ENCODE assay signal across 8 cellular contexts in the genomic region with DNA sequence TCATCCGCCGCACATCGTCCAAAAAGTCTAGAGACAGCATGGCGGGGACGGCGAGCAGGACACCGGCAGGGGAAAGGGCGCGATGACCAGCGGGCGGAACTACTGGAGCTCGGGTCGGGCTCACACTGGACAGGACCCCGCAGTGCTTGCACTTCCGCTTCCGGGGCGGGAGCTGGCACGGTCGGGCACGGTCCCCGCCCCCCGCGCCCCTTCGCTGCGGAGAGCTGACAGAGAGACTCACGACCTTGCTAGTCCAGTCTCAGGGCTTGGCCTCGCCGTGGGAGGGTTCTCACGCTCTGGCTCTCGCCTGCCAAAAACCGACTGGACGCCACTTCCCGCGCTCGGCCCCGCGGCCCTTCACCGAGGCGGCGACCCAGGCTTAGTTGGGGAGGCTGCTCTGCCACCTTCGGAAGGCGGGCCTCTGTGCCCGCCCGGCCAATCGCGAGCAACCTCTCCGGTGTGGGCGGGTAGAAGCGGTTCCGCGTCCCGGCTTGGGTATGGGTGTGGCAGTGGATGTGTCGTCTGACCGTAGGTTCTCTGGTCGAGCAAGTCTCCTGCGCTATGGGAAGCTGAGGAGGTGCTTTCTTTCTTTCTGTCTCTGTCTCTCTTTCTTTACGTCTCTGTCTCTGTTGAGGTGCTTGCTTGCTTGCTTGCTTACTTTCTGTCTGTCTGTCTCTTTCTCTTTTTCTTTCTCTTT. TPM values are rescaled to one million over a fixed set of nuclear protein-coding genes. Genes with fewer than 3 reads are reported as not detected.
DNase-seq lines count a peak whose midpoint lies in the region; ATAC-seq and TF ChIP-seq lines count a peak whose summit lies in the region.

A gene (minus strand): TSS at position 104 of the 697 bp plus-strand sequence. CDS start 64 bp downstream, at position 40.

- H3K27me3 ChIP-seq in liver (ENCODE audit: control insufficient read depth in 4 of 4, insufficient read depth in 4 of 4, low read length in 3 of 4): no peaks in the 10 kb centered on the region

- H3K4me3 ChIP-seq in liver (ENCODE audit: low read depth in 1 of 3, low read length in 3 of 3): peak within 1 kb of the TSS; percentile 81 to 98 (median 95)

- peak within 1 kb of the TSS; percentile 76 to 86 for H3K9ac ChIP-seq in liver (ENCODE audit: low read depth in 1 of 2, low read length in 2 of 2)

- H3K27ac ChIP-seq in C4-2B (peak within 1 kb of the TSS; percentile 82), liver (ENCODE audit: low read depth in 1 of 2, low read length in 2 of 2) (peak within 1 kb of the TSS; percentile 89 to 97)

- peaks cover 0 to 1% (median 0%) of the 10 kb centered on the region in 4 donors for H3K36me3 ChIP-seq in liver (ENCODE audit: control insufficient read depth in 4 of 4, insufficient read depth in 3 of 4, low read depth in 1 of 4, low read length in 3 of 4)

- peak in 1 of 2 donors; percentile 26 for TF ChIP-seq RAD21 in liver (IDR thresholded peaks at IDR 0.05)

- under 1% methylated on average over 57 of the region's 57 CpGs for whole genome bisulfite sequencing in liver

- peak; percentile 95 for ATAC-seq in GM19395 (IDR thresholded peaks at IDR 0.05; ENCODE audit: unreplicated experiment)
- ATAC-seq in HG03565 (IDR thresholded peaks at IDR 0.05; ENCODE audit: unreplicated experiment): peak; percentile 85

- no peaks in the 10 kb centered on the region for H3K9me3 ChIP-seq in liver (ENCODE audit: control insufficient read depth in 4 of 4, low read length in 3 of 4)

- peaks cover 0 to 20% (median 15%) of the 10 kb centered on the region in 4 donors for H3K4me1 ChIP-seq in liver (ENCODE audit: control insufficient read depth in 4 of 4, insufficient read depth in 4 of 4, low read length in 3 of 4)

- peak; percentile 94 for DNase-seq in NCI-H774 (lab: John Stamatoyannopoulos, UW)
- DNase-seq in activated CD4-positive, alpha-beta T cell treated with anti-CD3 and anti-CD28 coated beads, Interleukin-2, amount 50 U/mL, for 48 hours: peak; percentile 91 to 94
- peak; percentile 90 to 96 for DNase-seq in dermis microvascular lymphatic vessel endothelial cell (ENCODE audit: low read depth in 2 of 2)
- peak; percentile 93 for DNase-seq in stimulated activated CD4-positive, alpha-beta T cell treated with anti-CD3 and anti-CD28 coated beads, Interleukin-4, amount 100 ng/mL, for 24 hours

- TF ChIP-seq CTCF in C4-2B (conservative IDR thresholded peaks at IDR 0.05) (no peak), liver (IDR thresholded peaks at IDR 0.05; ENCODE audit: low read depth, low read length, missing input control) (no peak)

TF ChIP-seq in liver, 16 proteins besides CTCF, POLR2A, EP300 and RAD21:
- TF ChIP-seq, protein P1, sequence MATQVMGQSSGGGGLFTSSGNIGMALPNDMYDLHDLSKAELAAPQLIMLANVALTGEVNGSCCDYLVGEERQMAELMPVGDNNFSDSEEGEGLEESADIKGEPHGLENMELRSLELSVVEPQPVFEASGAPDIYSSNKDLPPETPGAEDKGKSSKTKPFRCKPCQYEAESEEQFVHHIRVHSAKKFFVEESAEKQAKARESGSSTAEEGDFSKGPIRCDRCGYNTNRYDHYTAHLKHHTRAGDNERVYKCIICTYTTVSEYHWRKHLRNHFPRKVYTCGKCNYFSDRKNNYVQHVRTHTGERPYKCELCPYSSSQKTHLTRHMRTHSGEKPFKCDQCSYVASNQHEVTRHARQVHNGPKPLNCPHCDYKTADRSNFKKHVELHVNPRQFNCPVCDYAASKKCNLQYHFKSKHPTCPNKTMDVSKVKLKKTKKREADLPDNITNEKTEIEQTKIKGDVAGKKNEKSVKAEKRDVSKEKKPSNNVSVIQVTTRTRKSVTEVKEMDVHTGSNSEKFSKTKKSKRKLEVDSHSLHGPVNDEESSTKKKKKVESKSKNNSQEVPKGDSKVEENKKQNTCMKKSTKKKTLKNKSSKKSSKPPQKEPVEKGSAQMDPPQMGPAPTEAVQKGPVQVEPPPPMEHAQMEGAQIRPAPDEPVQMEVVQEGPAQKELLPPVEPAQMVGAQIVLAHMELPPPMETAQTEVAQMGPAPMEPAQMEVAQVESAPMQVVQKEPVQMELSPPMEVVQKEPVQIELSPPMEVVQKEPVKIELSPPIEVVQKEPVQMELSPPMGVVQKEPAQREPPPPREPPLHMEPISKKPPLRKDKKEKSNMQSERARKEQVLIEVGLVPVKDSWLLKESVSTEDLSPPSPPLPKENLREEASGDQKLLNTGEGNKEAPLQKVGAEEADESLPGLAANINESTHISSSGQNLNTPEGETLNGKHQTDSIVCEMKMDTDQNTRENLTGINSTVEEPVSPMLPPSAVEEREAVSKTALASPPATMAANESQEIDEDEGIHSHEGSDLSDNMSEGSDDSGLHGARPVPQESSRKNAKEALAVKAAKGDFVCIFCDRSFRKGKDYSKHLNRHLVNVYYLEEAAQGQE (IDR thresholded peaks at IDR 0.05): peak; percentile 86
- TF ChIP-seq HNF4A (conservative IDR thresholded peaks at IDR 0.05): no peak
- peak; percentile 60 for TF ChIP-seq SP1 (IDR thresholded peaks at IDR 0.05)
- peak; percentile 71 for TF ChIP-seq YY1 (IDR thresholded peaks at IDR 0.05)
- TF ChIP-seq JUND (IDR thresholded peaks at IDR 0.05): no peak
- TF ChIP-seq FOXA1 (IDR thresholded peaks at IDR 0.05): peak; percentile 19
- TF ChIP-seq HNF4G (IDR thresholded peaks at IDR 0.05): no peak
- peak; percentile 60 for TF ChIP-seq NR2F2 (IDR thresholded peaks at IDR 0.05)
- peak; percentile 65 for TF ChIP-seq TAF1 (conservative IDR thresholded peaks at IDR 0.05)
- TF ChIP-seq EGR1 (IDR thresholded peaks at IDR 0.05; ENCODE audit: low read depth in 2 of 2): peak in 1 of 2 donors; percentile 23
- TF ChIP-seq, protein P2, sequence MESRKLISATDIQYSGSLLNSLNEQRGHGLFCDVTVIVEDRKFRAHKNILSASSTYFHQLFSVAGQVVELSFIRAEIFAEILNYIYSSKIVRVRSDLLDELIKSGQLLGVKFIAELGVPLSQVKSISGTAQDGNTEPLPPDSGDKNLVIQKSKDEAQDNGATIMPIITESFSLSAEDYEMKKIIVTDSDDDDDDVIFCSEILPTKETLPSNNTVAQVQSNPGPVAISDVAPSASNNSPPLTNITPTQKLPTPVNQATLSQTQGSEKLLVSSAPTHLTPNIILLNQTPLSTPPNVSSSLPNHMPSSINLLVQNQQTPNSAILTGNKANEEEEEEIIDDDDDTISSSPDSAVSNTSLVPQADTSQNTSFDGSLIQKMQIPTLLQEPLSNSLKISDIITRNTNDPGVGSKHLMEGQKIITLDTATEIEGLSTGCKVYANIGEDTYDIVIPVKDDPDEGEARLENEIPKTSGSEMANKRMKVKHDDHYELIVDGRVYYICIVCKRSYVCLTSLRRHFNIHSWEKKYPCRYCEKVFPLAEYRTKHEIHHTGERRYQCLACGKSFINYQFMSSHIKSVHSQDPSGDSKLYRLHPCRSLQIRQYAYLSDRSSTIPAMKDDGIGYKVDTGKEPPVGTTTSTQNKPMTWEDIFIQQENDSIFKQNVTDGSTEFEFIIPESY (IDR thresholded peaks at IDR 0.05): no peak
- TF ChIP-seq, protein P3, sequence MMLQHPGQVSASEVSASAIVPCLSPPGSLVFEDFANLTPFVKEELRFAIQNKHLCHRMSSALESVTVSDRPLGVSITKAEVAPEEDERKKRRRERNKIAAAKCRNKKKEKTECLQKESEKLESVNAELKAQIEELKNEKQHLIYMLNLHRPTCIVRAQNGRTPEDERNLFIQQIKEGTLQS (IDR thresholded peaks at IDR 0.05): no peak
- TF ChIP-seq, protein P4, sequence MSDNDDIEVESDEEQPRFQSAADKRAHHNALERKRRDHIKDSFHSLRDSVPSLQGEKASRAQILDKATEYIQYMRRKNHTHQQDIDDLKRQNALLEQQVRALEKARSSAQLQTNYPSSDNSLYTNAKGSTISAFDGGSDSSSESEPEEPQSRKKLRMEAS (IDR thresholded peaks at IDR 0.05): peak; percentile 65
- peak; percentile 24 to 42 for TF ChIP-seq RXRA (IDR thresholded peaks at IDR 0.05)
- peak; percentile 95 to 98 for TF ChIP-seq GABPA (IDR thresholded peaks at IDR 0.05 in 1 of 2, conservative IDR thresholded peaks at IDR 0.05 in 1 of 2)
- TF ChIP-seq FOXA2 (IDR thresholded peaks at IDR 0.05): no peak
TF ChIP-seq in liver: peak in this region for 10.

RNA-seq across cellular contexts. Expression of the gene that starts here (rescaled TPM):
- total RNA-seq in dermis microvascular lymphatic vessel endothelial cell (202 and 227 TPM in 2 replicates), liver (10 to 100 TPM; 72.9 to 90.2 TPM)
- polyA plus RNA-seq in liver: 10 to 100 TPM; 56.7 to 69.8 TPM

Comparison
In these comparisons a context has a peak if more than half of its experiments do, and no peak if none do; other contexts are left out.
1. Peak in every context shown above with its lines: DNase-seq, ATAC-seq, H3K4me3 ChIP-seq and H3K27ac ChIP-seq.